ENCODE assay signal across 2 cellular contexts in genomic region chr5:141915881-141916336, GRCh38.
TF ChIP-seq lines count a peak whose summit lies in the region.

No MANE protein-coding gene starts in this region.

TF ChIP-seq in HEK293, 187 proteins besides CTCF, POLR2A, EP300 and RAD21:
- TF ChIP-seq KLF1 (tag by site-specific recombination; IDR thresholded peaks at IDR 0.05), result peak; percentile 40; the same call in 1 of the 2 replicates
- no peak for TF ChIP-seq ZNF501 (tag by site-specific recombination; IDR thresholded peaks at IDR 0.05)
- peak; percentile 55; the same call in 1 of the 2 replicates for TF ChIP-seq ZBTB17 (tag by site-specific recombination; IDR thresholded peaks at IDR 0.05)

TF ChIP-seq in GM12878, 131 proteins besides CTCF, POLR2A, EP300 and RAD21:
- TF ChIP-seq EED (IDR thresholded peaks at IDR 0.05; ENCODE audit: low read depth), result no peak
- TF ChIP-seq MYC (IDR thresholded peaks at IDR 0.05; ENCODE audit: insufficient read depth, insufficient read length, insufficient replicate concordance, low read length, severe bottlenecking), result no peak
- TF ChIP-seq ETV6 (conservative IDR thresholded peaks at IDR 0.05 in 1 of 2, IDR thresholded peaks at IDR 0.05 in 1 of 2; ENCODE audit: borderline replicate concordance in 1 of 2, low read depth in 1 of 2), result no peak
- no peak for TF ChIP-seq MLLT1 (IDR thresholded peaks at IDR 0.05)
- no peak for TF ChIP-seq ZSCAN29 (IDR thresholded peaks at IDR 0.05)
- no peak for TF ChIP-seq ZNF384 (IDR thresholded peaks at IDR 0.05; ENCODE audit: borderline replicate concordance, low read depth, low read length)
- no peak for TF ChIP-seq NFYA (IDR thresholded peaks at IDR 0.05; ENCODE audit: borderline replicate concordance, low read depth, low read length)
- no peak for TF ChIP-seq KDM1A (IDR thresholded peaks at IDR 0.05; ENCODE audit: borderline replicate concordance)
- no peak for TF ChIP-seq HDGF (IDR thresholded peaks at IDR 0.05)
- no peak for TF ChIP-seq ATF2 (IDR thresholded peaks at IDR 0.05; ENCODE audit: low read length)
- TF ChIP-seq STAT1 (conservative IDR thresholded peaks at IDR 0.05), result no peak
- TF ChIP-seq SPI1 (IDR thresholded peaks at IDR 0.05; ENCODE audit: borderline replicate concordance, insufficient read depth, low read depth, low read length), result no peak
- TF ChIP-seq DPF2 (IDR thresholded peaks at IDR 0.05), result no peak
- no peak for TF ChIP-seq SIN3A (IDR thresholded peaks at IDR 0.05; ENCODE audit: low read depth, low read length)
- TF ChIP-seq PAX5 (IDR thresholded peaks at IDR 0.05; ENCODE audit: borderline replicate concordance, low read depth, low read length), result no peak
- no peak for TF ChIP-seq LARP7 (IDR thresholded peaks at IDR 0.05)
- no peak for TF ChIP-seq ZNF207 (IDR thresholded peaks at IDR 0.05; ENCODE audit: borderline replicate concordance)
- no peak for TF ChIP-seq CREB1 (IDR thresholded peaks at IDR 0.05; ENCODE audit: low read depth)
- no peak for TF ChIP-seq SMAD5 (IDR thresholded peaks at IDR 0.05; ENCODE audit: low read depth)
